Comparison of ENCODE assay signal across 22 cellular contexts in the genomic region with DNA sequence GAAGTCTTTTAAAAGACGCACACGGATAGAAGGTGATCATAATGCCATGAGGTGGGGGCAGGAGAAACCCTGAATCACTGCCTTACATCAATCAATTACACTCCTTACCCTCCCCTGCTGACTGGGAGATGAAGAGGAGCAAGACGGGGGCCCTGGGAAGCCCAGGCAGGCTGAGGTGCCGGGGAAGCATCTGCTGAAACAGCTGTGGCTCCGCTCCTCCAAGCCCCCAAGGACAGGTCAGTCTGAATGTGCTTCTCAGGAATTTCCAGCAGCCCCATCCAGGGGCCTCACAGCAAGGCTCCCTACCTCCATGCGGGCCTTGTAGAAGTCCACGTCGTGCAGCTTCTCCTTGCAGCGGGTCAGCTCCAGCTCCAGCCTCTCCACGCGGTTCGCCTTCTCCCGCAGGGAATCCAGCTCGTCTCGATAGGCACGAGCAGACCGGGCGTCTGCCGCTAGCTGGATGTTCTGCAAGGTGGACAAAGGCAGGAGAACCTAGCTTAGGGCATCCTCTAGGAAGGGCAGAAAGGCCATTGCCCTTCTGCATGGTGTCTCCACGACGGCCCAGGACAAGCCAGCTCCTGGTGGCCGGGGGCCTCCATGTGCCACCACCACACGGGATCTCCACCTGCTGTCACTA.
"Had no signal": no experiment of that assay in that cellular context is flagged by ENCODE, and none has a peak within 500 bp of the region (broad histone marks: within the 10 kb centered on the region; RNA-seq: fewer than 3 reads in every experiment).

No MANE protein-coding gene starts in this region.

- H3K27me3 Mint-ChIP-seq: activated CD4-positive, alpha-beta T cell treated with anti-CD3 and anti-CD28 coated beads, Interleukin-2, amount 10 ng/mL, durations not matched to agents 7 days and 5 days; activated CD8-positive, alpha-beta T cell treated with anti-CD3 and anti-CD28 coated beads for 36 hours; activated naive CD8-positive, alpha-beta T cell; brain; T-helper 17 cell had no signal

- H3K4me3 Mint-ChIP-seq: activated CD4-positive, alpha-beta T cell treated with anti-CD3 and anti-CD28 coated beads, Interleukin-2, amount 10 ng/mL, durations not matched to agents 7 days and 5 days; activated CD8-positive, alpha-beta T cell treated with anti-CD3 and anti-CD28 coated beads for 36 hours; activated naive CD8-positive, alpha-beta T cell; activated T-helper 1 cell treated with anti-CD3 and anti-CD28 coated beads, Interleukin-12 subunit alpha, Interleukin-12 subunit beta, Interleukin-2, Interleukin-4 antibody, amounts not matched to agents 30 ng/mL and 10 ng/mL and 1 ng/mL, durations not matched to agents 14 hours and 24 hours and 36 hours; brain; T-helper 17 cell had no signal

- H3K27ac Mint-ChIP-seq: activated CD8-positive, alpha-beta T cell treated with anti-CD3 and anti-CD28 coated beads for 36 hours; activated naive CD8-positive, alpha-beta T cell; activated T-helper 1 cell treated with anti-CD3 and anti-CD28 coated beads, Interleukin-12 subunit alpha, Interleukin-12 subunit beta, Interleukin-2, Interleukin-4 antibody, amounts not matched to agents 30 ng/mL and 10 ng/mL and 1 ng/mL, durations not matched to agents 14 hours and 24 hours and 36 hours; brain; T-helper 17 cell had no signal

- H3K9me3 Mint-ChIP-seq: activated CD4-positive, alpha-beta T cell treated with anti-CD3 and anti-CD28 coated beads, Interleukin-2, amount 10 ng/mL, durations not matched to agents 7 days and 5 days; activated CD8-positive, alpha-beta T cell treated with anti-CD3 and anti-CD28 coated beads for 36 hours; activated T-helper 1 cell treated with anti-CD3 and anti-CD28 coated beads, Interleukin-12 subunit alpha, Interleukin-12 subunit beta, Interleukin-2, Interleukin-4 antibody, amounts not matched to agents 30 ng/mL and 10 ng/mL and 1 ng/mL, durations not matched to agents 14 hours and 24 hours and 36 hours; brain had no signal

- DNase-seq: activated CD4-positive, alpha-beta T cell treated with anti-CD3 and anti-CD28 coated beads, Interleukin-2, amount 10 ng/mL, durations not matched to agents 7 days and 5 days; activated CD4-positive, CD25-positive, alpha-beta regulatory T cell; activated CD8-positive, alpha-beta memory T cell treated with anti-CD3 and anti-CD28 coated beads, Interleukin-2, amount 50 U/mL, for 4 hours; activated CD8-positive, alpha-beta T cell treated with anti-CD3 and anti-CD28 coated beads for 36 hours; activated effector memory CD4-positive, alpha-beta T cell treated with Interleukin-2 at 50 U/mL for 16 hours; activated naive CD4-positive, alpha-beta T cell; amygdala; MV-4-11; NCI-H1092 treated with DMSO at 0.1 percent for 48 hours; NCI-H1436; NCI-H1694 treated with DMSO at 0.1 percent for 48 hours; NCI-H2029 treated with DMSO at 0.1 percent for 48 hours; NCI-H345; NCI-H510A; NCI-H526 treated with DMSO at 0.1 percent for 48 hours; NCI-H82; SIG-M5; T-helper 17 cell; T-helper 9 cell had no signal
